Comparison of ENCODE assay signal across 26 cellular contexts in genomic region chr16:71943887-71944286, GRCh38. TPM values are rescaled to one million over a fixed set of nuclear protein-coding genes. Genes with fewer than 3 reads are reported as not detected.
"Had no signal": no experiment of that assay in that cellular context is flagged by ENCODE, and none has a peak within 500 bp of the region (broad histone marks: within the 10 kb centered on the region; RNA-seq: fewer than 3 reads in every experiment).

No MANE protein-coding gene starts in this region.

- H3K36me3 ChIP-seq: gastrocnemius medialis, ovary, sigmoid colon, stomach, thyroid gland, vagina had no signal

- H3K27me3 ChIP-seq: gastrocnemius medialis, ovary, sigmoid colon, stomach, thyroid gland, vagina had no signal

- H3K9me3 ChIP-seq: gastrocnemius medialis, ovary, psoas muscle, sigmoid colon, stomach, thyroid gland, vagina had no signal

- ATAC-seq: esophagus mucosa; gastrocnemius medialis; left lobe of liver; natural killer cell; psoas muscle; right cardiac atrium; stimulated activated effector memory CD8-positive, alpha-beta T cell treated with anti-CD3 and anti-CD28 coated beads, Interleukin-12 subunit alpha, Interleukin-12 subunit beta, amount 100 ng/mL, for 72 hours had no signal

- H3K27ac ChIP-seq: epithelial cell of prostate, gastrocnemius medialis, ovary, psoas muscle, sigmoid colon, stomach, thyroid gland, vagina had no signal

- FAIRE-seq: keratinocyte had no signal

- H3K4me1 ChIP-seq: gastrocnemius medialis, psoas muscle, sigmoid colon, stomach, vagina had no signal

- H3K4me3 ChIP-seq: gastrocnemius medialis, lung, ovary, psoas muscle, sigmoid colon, stomach, thyroid gland, vagina had no signal

- DNase-seq: effector CD4-positive, alpha-beta T cell; endodermal cell; foreskin fibroblast; gastrocnemius medialis; head of caudate nucleus; natural killer cell; occipital lobe; ovary; posterior cingulate gyrus; psoas muscle; right cardiac atrium; sigmoid colon; stimulated activated CD4-positive, alpha-beta T cell treated with anti-CD3 and anti-CD28 coated beads, Interleukin-2, amount 100 ng/mL, for 24 hours; stimulated activated CD4-positive, alpha-beta T cell treated with anti-CD3 and anti-CD28 coated beads, Interleukin-4, amount 100 ng/mL, for 24 hours; stimulated activated naive CD4-positive, alpha-beta T cell treated with Interleukin-2 at 50 U/mL for 16 hours; stomach; thyroid gland; trophoblast cell had no signal

RNA-seq across cellular contexts. Expression of gene PKD1L3, which starts 56.3 kb away (rescaled TPM):
- total RNA-seq: esophagus mucosa, gastrocnemius medialis, glomerular endothelial cell, vagina had no signal
- polyA plus RNA-seq: keratinocyte had no signal
